Comparison of ENCODE assay signal across 8 cellular contexts in genomic region chr2:186485871-186486650, GRCh38. TPM values are rescaled to one million over a fixed set of nuclear protein-coding genes. Genes with fewer than 3 reads are reported as not detected.
DNase-seq lines count a peak whose midpoint lies in the region; ATAC-seq and TF ChIP-seq lines count a peak whose summit lies in the region.

TSS of gene ZC3H15 (plus strand) at chr2:186486260. CDS start at chr2:186486383, 123 bp downstream.

- peak within 1 kb of the TSS; percentile 98 to 100 for H3K27ac Mint-ChIP-seq in activated naive CD4-positive, alpha-beta T cell treated with anti-CD3 and anti-CD28 coated beads, Interleukin-2, amount 50 U/mL, for 72 hours

- H3K4me3 ChIP-seq in GM06990 (replicated peaks; ENCODE audit: low read depth, low read length) = peak within 1 kb of the TSS; percentile 89

- H3K27me3 ChIP-seq in GM06990 (replicated peaks; ENCODE audit: control insufficient read depth, insufficient read depth, low read length) = no peaks in the 10 kb centered on the region

- peaks cover 0 to 3% of the 10 kb centered on the region in 2 donors for H3K9me3 Mint-ChIP-seq in activated naive CD4-positive, alpha-beta T cell treated with anti-CD3 and anti-CD28 coated beads, Interleukin-2, amount 50 U/mL, for 72 hours

- H3K27ac ChIP-seq in temporal lobe (ENCODE audit: low read depth, low read length) = peak within 1 kb of the TSS; percentile 94

- DNase-seq in GM06990 (ENCODE audit: extremely low read depth, insufficient read length) (peak; percentile 99), NCI-H1048 (lab: John Stamatoyannopoulos, UW) (peak; percentile 92), SKM-1 (lab: John Stamatoyannopoulos, UW; ENCODE audit: unreplicated experiment) (peak; percentile 89), globus pallidus (ENCODE audit: low spot score) (peak; percentile 95), occipital lobe (lab: John Stamatoyannopoulos, UW) (peak; percentile 97)
- peak; percentile 90 to 97 for DNase-seq in activated naive CD4-positive, alpha-beta T cell treated with anti-CD3 and anti-CD28 coated beads, Interleukin-2, amount 50 U/mL, for 72 hours (ENCODE audit: low spot score in 2 of 2)

- H3K36me3 Mint-ChIP-seq in activated naive CD4-positive, alpha-beta T cell treated with anti-CD3 and anti-CD28 coated beads, Interleukin-2, amount 50 U/mL, for 72 hours = peaks cover 20 to 23% of the 10 kb centered on the region in 2 donors

- peak; percentile 83 for ATAC-seq in HG02571 (IDR thresholded peaks at IDR 0.05; ENCODE audit: unreplicated experiment)
- ATAC-seq in activated naive CD4-positive, alpha-beta T cell treated with anti-CD3 and anti-CD28 coated beads, Interleukin-2, amount 50 U/mL, for 72 hours = peak; percentile 90 to 94

- TF ChIP-seq CTCF in GM06990 (IDR thresholded peaks at IDR 0.05; ENCODE audit: insufficient read depth, low read length, poor library complexity, severe bottlenecking) = no peak

- H3K36me3 ChIP-seq in GM06990 (ENCODE audit: control insufficient read depth, insufficient read depth, low read length) = no peaks in the 10 kb centered on the region

RNA-seq across cellular contexts. Expression of gene ZC3H15, which starts in this region (rescaled TPM):
- 10 to 100 TPM; 78.3 to 82.3 TPM for total RNA-seq in activated naive CD4-positive, alpha-beta T cell treated with anti-CD3 and anti-CD28 coated beads, Interleukin-2, amount 50 U/mL, for 72 hours
- total RNA-seq in occipital lobe (79.7 TPM), temporal lobe (73.3 TPM)

Comparison
In these comparisons a context has a peak if more than half of its experiments do, and no peak if none do; other contexts are left out.
1. Peak in every context shown above with its lines: DNase-seq, ATAC-seq, H3K4me3 ChIP-seq and H3K27ac ChIP-seq.